In the genomic region with DNA sequence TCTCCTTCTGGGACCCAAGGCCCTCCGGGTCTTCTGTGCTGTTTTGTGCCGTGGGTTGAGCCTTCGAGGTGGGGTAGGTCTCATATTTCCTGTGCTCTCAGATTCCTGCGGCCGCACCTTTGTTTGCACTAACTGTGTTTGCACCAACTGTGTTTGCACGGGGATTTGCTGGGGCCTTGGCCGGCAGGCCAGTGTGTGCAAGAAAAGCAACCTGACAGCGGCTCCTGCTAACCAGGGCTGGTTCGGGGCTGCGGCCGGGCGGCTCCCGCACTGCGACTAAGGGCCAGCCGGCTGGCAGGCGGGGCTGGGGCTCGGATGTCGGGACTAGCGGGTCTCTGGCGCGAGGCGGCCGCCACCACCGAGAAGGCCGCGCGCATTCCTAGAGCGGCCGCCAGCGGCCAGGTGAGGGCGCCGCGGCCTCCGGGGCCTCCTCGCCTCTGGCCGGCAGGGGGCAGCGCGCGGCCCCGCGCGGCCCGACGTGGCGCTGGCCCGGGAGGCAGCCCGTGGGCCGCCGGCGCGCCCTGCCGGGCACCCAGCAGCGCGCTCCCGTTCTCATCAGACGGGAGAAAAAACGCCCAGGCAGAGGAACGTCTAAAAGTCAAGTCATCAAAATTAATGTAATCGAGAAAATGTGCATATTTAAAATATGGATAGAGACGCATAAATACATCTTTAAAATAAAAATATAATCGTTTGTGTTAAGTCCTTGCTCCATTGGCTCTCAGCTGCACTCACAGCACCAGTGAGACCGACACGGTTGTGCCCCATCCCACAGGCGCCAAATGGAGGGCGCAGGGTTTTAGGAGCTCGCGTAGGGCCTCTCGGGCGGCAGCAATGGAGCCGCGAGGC, we compare ENCODE assay signal across 8 cellular contexts. TPM values are rescaled to one million over a fixed set of nuclear protein-coding genes. Genes with fewer than 3 reads are reported as not detected.
DNase-seq lines count a peak whose midpoint lies in the region; ATAC-seq and TF ChIP-seq lines count a peak whose summit lies in the region.

No MANE protein-coding gene starts in this region.

- H4K91ac ChIP-seq in trophoblast cell (ENCODE audit: low read depth, low read length) = peak overlapping the region; percentile 81

- H3K9me3 ChIP-seq in Peyer's patch (no peaks in the 10 kb centered on the region), trophoblast cell (ENCODE audit: insufficient read depth, low read depth, low read length) (no peaks in the 10 kb centered on the region), tibial nerve (no peaks in the 10 kb centered on the region)

- peaks cover 0 to 6% (median 2%) of the 10 kb centered on the region in 4 donors for H3K4me1 ChIP-seq in Peyer's patch
- peaks cover 2 to 4% of the 10 kb centered on the region in 2 experiments for H3K4me1 ChIP-seq in trophoblast cell (ENCODE audit: control insufficient read depth in 1 of 2, insufficient read depth in 2 of 2, low read length in 2 of 2)
- peaks cover 0 to 18% (median 2%) of the 10 kb centered on the region in 4 donors for H3K4me1 ChIP-seq in tibial nerve

- H3K9ac ChIP-seq in trophoblast cell (ENCODE audit: low read length) = peak overlapping the region; percentile 39

- H3K14ac ChIP-seq in trophoblast cell (ENCODE audit: low read length) = peak overlapping the region; percentile 84

- H2BK5ac ChIP-seq in trophoblast cell (ENCODE audit: low read depth, low read length, poor library complexity) = no peak overlapping the region

- peak overlapping the region; percentile 63 for H2BK120ac ChIP-seq in trophoblast cell (ENCODE audit: insufficient read depth, low read length, poor library complexity)

- H3K36me3 ChIP-seq in Peyer's patch (no peaks in the 10 kb centered on the region), trophoblast cell (ENCODE audit: control insufficient read depth in 1 of 2, insufficient read depth in 2 of 2, low read length in 2 of 2) (no peaks in the 10 kb centered on the region), tibial nerve (peaks cover 0 to 6% (median 0%) of the 10 kb centered on the region in 3 donors)

- peak overlapping the region; percentile 99 for H4K8ac ChIP-seq in trophoblast cell (ENCODE audit: low read depth, low read length)

- no peak for TF ChIP-seq EP300 in tibial nerve (IDR thresholded peaks at IDR 0.05)

- no peak overlapping the region for H3K23ac ChIP-seq in trophoblast cell (ENCODE audit: low read length)

- no peak overlapping the region for H2AK5ac ChIP-seq in trophoblast cell (ENCODE audit: low read length)

- H3K36me3 Mint-ChIP-seq in IgD-negative memory B cell = no peaks in the 10 kb centered on the region

- peak overlapping the region; percentile 98 for H4K12ac ChIP-seq in trophoblast cell (ENCODE audit: low read depth, low read length)

- DNase-seq in Daoy (ENCODE audit: low read depth) (peak; percentile 70), Peyer's patch (peak; percentile 60 to 83 (median 81)), activated gamma-delta T cell treated with Interleukin-2 at 50 U/mL for 16 hours (peak; percentile 68), globus pallidus (ENCODE audit: low spot score) (peak; percentile 51), trophoblast cell (peak; percentile 85 to 92), tibial nerve (ENCODE audit: low spot score in 2 of 2) (no peak)

- no peak overlapping the region for H2BK12ac ChIP-seq in trophoblast cell (ENCODE audit: low read length)

- peak; percentile 36 to 97 (median 76) for TF ChIP-seq CTCF in Peyer's patch (IDR thresholded peaks at IDR 0.05)
- TF ChIP-seq CTCF in tibial nerve (IDR thresholded peaks at IDR 0.05) = peak; percentile 43 to 81 (median 76)

- H3K27ac Mint-ChIP-seq in IgD-negative memory B cell = peak overlapping the region; percentile 25 to 76 (median 53)

- H3K4ac ChIP-seq in trophoblast cell (ENCODE audit: low read depth, low read length) = peak overlapping the region; percentile 61

- no CpG with 5 or more reads among the region's 71 CpGs for WGBS in trophoblast cell (ENCODE audit: extremely low coverage, insufficient coverage, insufficient read length)
- 5 to 6% methylated on average over 50 to 54 of the region's 71 CpGs for WGBS in tibial nerve, 2 donors

- no peaks in the 10 kb centered on the region for H3K27me3 Mint-ChIP-seq in IgD-negative memory B cell

- TF ChIP-seq POLR2A in Peyer's patch (IDR thresholded peaks at IDR 0.05) (peak in 1 of 2 donors; percentile 38), tibial nerve (IDR thresholded peaks at IDR 0.05) (no peak)

- peak overlapping the region; percentile 57 for H3K18ac ChIP-seq in trophoblast cell (ENCODE audit: low read length)

- H3K4me3 Mint-ChIP-seq in IgD-negative memory B cell = peak overlapping the region; percentile 81 to 92 (median 88)

- no peaks in the 10 kb centered on the region for H3K9me3 Mint-ChIP-seq in IgD-negative memory B cell

- peak overlapping the region; percentile 43 to 58 (median 58) for H3K4me3 ChIP-seq in Peyer's patch
- H3K4me3 ChIP-seq in trophoblast cell (ENCODE audit: low read depth, low read length) = peak overlapping the region; percentile 55
- H3K4me3 ChIP-seq in tibial nerve = peak overlapping the region; percentile 21 to 56 (median 44)

- H2AFZ ChIP-seq in trophoblast cell (ENCODE audit: insufficient read depth, low read length, poor library complexity) = peak overlapping the region; percentile 99

- H3K79me1 ChIP-seq in trophoblast cell (ENCODE audit: low read length) = peaks cover 8% of the 10 kb centered on the region

- peak overlapping the region; percentile 83 for H3K4me2 ChIP-seq in trophoblast cell (ENCODE audit: low read length)

- peaks cover 0 to 4% (median 3%) of the 10 kb centered on the region in 3 donors for H3K4me1 Mint-ChIP-seq in IgD-negative memory B cell

- H3K27me3 ChIP-seq in Peyer's patch = no peaks in the 10 kb centered on the region
- H3K27me3 ChIP-seq in trophoblast cell (ENCODE audit: insufficient read depth, low read length) = no peaks in the 10 kb centered on the region
- H3K27me3 ChIP-seq in tibial nerve = peaks cover 0 to 11% of the 10 kb centered on the region in 2 donors

- ATAC-seq in GM21529 (IDR thresholded peaks at IDR 0.05; ENCODE audit: unreplicated experiment) = peak; percentile 96

- peak overlapping the region; percentile 26 to 71 (median 44) for H3K27ac ChIP-seq in Peyer's patch
- H3K27ac ChIP-seq in trophoblast cell (ENCODE audit: low read depth, low read length) = no peak overlapping the region
- H3K27ac ChIP-seq in tibial nerve = peak overlapping the region in 2 of 4 donors; percentile 9 to 32

- H3K79me2 ChIP-seq in trophoblast cell (ENCODE audit: control insufficient read depth, insufficient read depth, low read length, poor library complexity) = peaks cover 3% of the 10 kb centered on the region

RNA-seq across cellular contexts. Expression of a gene that starts 38.6 kb away (rescaled TPM):
- 8.2 and 11.4 TPM in 2 replicates for total RNA-seq in Daoy (2014; rRNA removed; shearing (Covaris generic))
- polyA plus RNA-seq in IgD-negative memory B cell = 3.0 TPM
- total RNA-seq in Peyer's patch (10 to 100 TPM in 2 of 4 donors, 1 to 10 TPM in 2; 6.5 to 12.4 (median 9.9) TPM), tibial nerve (10 to 100 TPM in 2 of 4 donors, 1 to 10 TPM in 2; 7.3 to 12.2 (median 9.6) TPM)
- polyA plus RNA-seq in trophoblast cell (2013) = 10.7 TPM in 2 replicates

Comparison
In these comparisons a context has a peak if more than half of its experiments do, and no peak if none do; other contexts are left out.
1. DNase-seq: peak in Daoy (single experiment), Peyer's patch (3 of 3), activated gamma-delta T cell treated with Interleukin-2 at 50 U/mL for 16 hours (single experiment), globus pallidus (single experiment) and trophoblast cell (2 of 2); none in tibial nerve (0 of 2).
2. Peak in every context shown above with its lines, with median percentiles within 50 percentile points of each other: H3K4me3 ChIP-seq.